ENCODE assay signal across 8 cellular contexts in the genomic region with DNA sequence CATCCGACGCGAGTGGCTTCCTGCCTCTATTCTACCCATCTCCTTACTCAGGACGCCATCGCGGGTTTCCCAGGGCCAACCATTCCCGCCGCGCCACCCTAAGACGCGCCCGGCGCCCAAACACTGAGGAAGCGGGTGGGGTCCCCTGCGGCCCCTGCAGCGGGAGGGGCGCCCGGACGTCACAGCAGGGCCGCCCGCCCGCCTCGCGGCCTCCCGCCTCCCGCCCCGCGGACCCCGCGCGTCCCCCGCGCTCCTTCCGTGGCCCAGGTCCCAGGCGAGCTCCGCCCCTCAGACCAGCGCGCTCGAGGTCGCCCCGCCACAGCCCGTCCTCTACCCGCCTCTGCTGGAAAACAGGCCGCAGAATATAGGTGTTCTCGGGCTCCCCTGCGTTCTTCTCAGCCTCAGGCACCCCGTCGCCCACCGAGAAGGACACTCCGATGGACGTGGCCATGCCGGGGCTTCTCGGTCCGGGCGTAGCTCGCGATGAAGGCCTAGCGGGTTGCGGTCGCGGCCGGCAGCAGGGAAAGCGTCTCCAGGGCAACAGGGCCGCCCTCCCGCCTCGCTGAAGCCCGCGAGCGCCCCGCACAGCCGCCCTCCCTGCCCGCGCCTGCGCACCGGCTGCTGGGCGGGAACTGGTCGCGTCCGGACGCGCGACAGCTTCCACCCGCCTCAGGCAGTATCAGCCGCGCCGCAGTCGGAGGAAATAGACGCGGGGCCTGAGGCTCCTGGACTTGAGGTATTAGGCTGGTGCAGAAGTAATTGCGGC. TPM values are rescaled to one million over a fixed set of nuclear protein-coding genes. Genes with fewer than 3 reads are reported as not detected.
DNase-seq lines count a peak whose midpoint lies in the region; ATAC-seq, FAIRE-seq and TF ChIP-seq lines count a peak whose summit lies in the region.

A gene (minus strand): TSS at position 539 of the 766 bp plus-strand sequence. CDS start 88 bp downstream, at position 451.

- ATAC-seq in HG02571 (IDR thresholded peaks at IDR 0.05; ENCODE audit: unreplicated experiment) (peak; percentile 76), pancreas (peak; percentile 97 to 99 (median 98))

- H3K4me1 ChIP-seq in pancreas (no peaks in the 10 kb centered on the region), tibial artery (peaks cover 0 to 3% (median 0%) of the 10 kb centered on the region in 4 donors)

- H3K36me3 Mint-ChIP-seq in activated naive CD8-positive, alpha-beta T cell, result no peaks in the 10 kb centered on the region

- no peaks in the 10 kb centered on the region for H3K9me3 ChIP-seq in pancreas
- H3K9me3 ChIP-seq in tibial artery, result no peaks in the 10 kb centered on the region

- no peaks in the 10 kb centered on the region for H3K9me3 Mint-ChIP-seq in activated naive CD8-positive, alpha-beta T cell (ENCODE audit: low read depth)

- H3K27ac ChIP-seq in pancreas (peak within 1 kb of the TSS; percentile 72 to 91 (median 88)), tibial artery (peak within 1 kb of the TSS; percentile 92 to 95)

- no peak for FAIRE-seq in pancreas (lab: Jason Lieb, UNC)

- H3K4me3 Mint-ChIP-seq in activated naive CD8-positive, alpha-beta T cell, result peak within 1 kb of the TSS; percentile 92

- H3K27me3 Mint-ChIP-seq in activated naive CD8-positive, alpha-beta T cell, result no peaks in the 10 kb centered on the region

- TF ChIP-seq CTCF in GM10248 (IDR thresholded peaks at IDR 0.05; ENCODE audit: control extremely low read depth, extremely low read depth, low read depth, missing control alignments), result no peak
- no peak for TF ChIP-seq CTCF in pancreas (IDR thresholded peaks at IDR 0.05)
- TF ChIP-seq CTCF in tibial artery (IDR thresholded peaks at IDR 0.05), result no peak

- H3K27me3 ChIP-seq in pancreas (no peaks in the 10 kb centered on the region), tibial artery (no peaks in the 10 kb centered on the region)

- peaks cover 4% of the 10 kb centered on the region for H3K4me1 Mint-ChIP-seq in activated naive CD8-positive, alpha-beta T cell (ENCODE audit: low read depth)

- CTCF ChIA-PET in GM10248 (lab: Yijun Ruan, JAX), result interaction anchor here (0.6 to 1.7 kb wide), 5 partner anchors 13 to 226 kb away, joined by 3 to 9 read pairs (median 3); no protein-coding TSS in a partner anchor

- POLR2A ChIA-PET in GM10248 (lab: Yijun Ruan, JAX), result interaction anchor here (0.6 to 0.7 kb wide), 2 partner anchors 36 to 203 kb away, joined by 3 to 4 read pairs; no protein-coding TSS in a partner anchor

- DNase-seq in GM10248 (ENCODE audit: extremely low spot score) (peak; percentile 98), NCI-H1092 (lab: John Stamatoyannopoulos, UW) (peak; percentile 87), SKM-1 (lab: John Stamatoyannopoulos, UW; ENCODE audit: unreplicated experiment) (peak; percentile 78), head of caudate nucleus (peak; percentile 65 to 95 (median 89)), pancreas (peak; percentile 82 to 95 (median 86)), tibial artery (peak; percentile 79 to 92)

- H3K4me3 ChIP-seq in pancreas, result peak within 1 kb of the TSS; percentile 77 to 93 (median 86)
- H3K4me3 ChIP-seq in tibial artery, result peak within 1 kb of the TSS; percentile 86 to 88

- 0% methylated on average over 64 to 90 of the region's 90 CpGs for WGBS in pancreas, 2 donors

- intact Hi-C loops in head of caudate nucleus (cut with DNase I), result loop anchor here (5.0 kb wide), 1 partner anchor 184 kb away; a partner anchor contains a TSS
- intact Hi-C loops in pancreas (cut with DNase I), result no loop called here
- intact Hi-C loops in tibial artery (cut with DNase I; ENCODE audit: low total_unique reads), result no loop called here

- H3K36me3 ChIP-seq in pancreas (no peaks in the 10 kb centered on the region), tibial artery (peaks cover 0 to 7% (median 0%) of the 10 kb centered on the region in 3 donors)

- peak within 1 kb of the TSS; percentile 92 for H3K27ac Mint-ChIP-seq in activated naive CD8-positive, alpha-beta T cell

RNA-seq across cellular contexts. Expression of the gene that starts here (rescaled TPM):
- 1 to 10 TPM; 2.2 to 4.0 (median 2.6) TPM for total RNA-seq in pancreas
- polyA plus RNA-seq in pancreas, result 10 to 100 TPM in 1 of 2 donors, 1 to 10 TPM in 1; 7.9 to 19.5 TPM

Comparison
In these comparisons a context has a peak if more than half of its experiments do, and no peak if none do; other contexts are left out.
1. Peak in every context shown above with its lines: DNase-seq, ATAC-seq, H3K4me3 ChIP-seq and H3K27ac ChIP-seq.